In the genomic region with DNA sequence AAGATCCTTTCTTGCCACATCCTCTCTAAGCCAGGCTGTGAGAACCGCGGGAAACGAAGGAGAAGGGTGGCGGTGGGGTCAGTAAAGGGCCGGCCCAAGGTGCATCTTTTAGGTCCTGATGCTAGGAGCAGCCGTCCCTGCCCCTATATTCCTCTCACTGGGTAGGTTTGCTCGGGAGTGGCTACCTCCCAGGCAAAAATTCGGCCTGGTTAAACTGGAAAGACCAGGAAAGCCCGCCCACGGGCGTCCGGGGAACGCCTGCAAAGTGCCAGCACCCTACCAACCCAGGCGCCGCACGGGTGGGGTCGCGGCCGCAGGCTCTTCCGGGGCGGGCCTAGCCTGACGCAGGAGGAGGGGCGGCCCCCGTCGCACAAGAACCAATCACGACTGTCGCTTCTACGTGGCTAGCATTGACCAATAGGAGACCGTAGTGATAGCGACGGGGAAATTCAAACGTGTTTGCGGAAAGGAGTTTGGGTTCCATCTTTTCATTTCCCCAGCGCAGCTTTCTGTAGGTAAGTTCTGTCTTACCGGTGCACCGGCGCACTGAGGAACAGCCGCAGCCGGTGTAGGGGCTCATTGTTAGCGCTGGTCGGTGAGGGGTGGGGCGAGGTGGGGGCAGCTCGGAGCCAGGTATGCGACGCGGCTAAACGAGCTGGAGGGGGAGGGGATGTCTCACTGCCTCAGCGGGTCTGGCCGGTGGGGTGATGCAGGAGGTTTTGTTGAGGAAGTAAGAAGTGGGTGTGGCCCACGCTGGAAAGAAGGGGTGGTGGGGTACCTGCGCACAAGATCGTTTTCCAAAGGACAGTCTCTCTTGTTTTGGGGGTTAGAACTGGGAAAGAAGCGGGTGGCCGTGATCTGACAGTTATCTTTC, we compare ENCODE assay signal across 8 cellular contexts.
DNase-seq lines count a peak whose midpoint lies in the region; ATAC-seq and TF ChIP-seq lines count a peak whose summit lies in the region.

A gene (plus strand): TSS at position 451 of the 874 bp plus-strand sequence. CDS start 1,195 bp downstream, outside the sequence.

- peak within 1 kb of the TSS; percentile 70 for H3K4me3 ChIP-seq in AG09309 (ENCODE audit: control insufficient read depth, low read depth, low read length)

- DNase-seq in AG09309 (ENCODE audit: low read depth) = peak; percentile 75
- peak; percentile 92 for DNase-seq in NCI-H446 treated with DMSO at 0.1 percent for 48 hours (lab: John Stamatoyannopoulos, UW)
- peak; percentile 62 to 71 for DNase-seq in cerebellar nuclear complex (lab: John Stamatoyannopoulos, UW)
- peak; percentile 98 for DNase-seq in islet precursor cell
- peak; percentile 71 to 88 (median 78) for DNase-seq in stimulated activated CD4-positive, alpha-beta T cell treated with anti-CD3 and anti-CD28 coated beads, Interleukin-12 subunit alpha, Interleukin-12 subunit beta, amount 100 ng/mL, for 48 hours (ENCODE audit: low read depth in 2 of 3, low spot score in 1 of 3)

- TF ChIP-seq CTCF in AG09309 (IDR thresholded peaks at IDR 0.05; ENCODE audit: control insufficient read depth, insufficient read depth, low read depth, low read length, missing control alignments) = no peak

- ATAC-seq in GM19035 (IDR thresholded peaks at IDR 0.05; ENCODE audit: unreplicated experiment) (peak; percentile 100), HG03354 (IDR thresholded peaks at IDR 0.05; ENCODE audit: poor library complexity, severe bottlenecking, unreplicated experiment) (peak; percentile 99)
- ATAC-seq in activated CD4-positive, CD25-positive, alpha-beta regulatory T cell treated with anti-CD3 and anti-CD28 coated beads, Interleukin-2, amount 50 U/mL, for 24 hours = peak; percentile 100

Comparison
In these comparisons a context has a peak if more than half of its experiments do, and no peak if none do; other contexts are left out.
1. Peak in every context shown above with its lines: DNase-seq, ATAC-seq and H3K4me3 ChIP-seq.